In genomic region chr2:171923206-171923605, GRCh38 we compare ENCODE assay signal across 8 cellular contexts. TPM values are rescaled to one million over a fixed set of nuclear protein-coding genes. Genes with fewer than 3 reads are reported as not detected.
A peak's percentile ranks its signal among the peaks of the same experiment; 100 is the strongest.
DNase-seq lines count a peak whose midpoint lies in the region; ATAC-seq, FAIRE-seq and TF ChIP-seq lines count a peak whose summit lies in the region.

No MANE protein-coding gene starts in this region.

- TF ChIP-seq POLR2A in esophagus muscularis mucosa (IDR thresholded peaks at IDR 0.05; ENCODE audit: low read depth): no peak
- TF ChIP-seq POLR2A in ovary (IDR thresholded peaks at IDR 0.05): no peak
- TF ChIP-seq POLR2A in GM12891 (IDR thresholded peaks at IDR 0.05; ENCODE audit: low read depth, low read length): no peak

- H3K27me3 ChIP-seq in esophagus muscularis mucosa (no peaks in the 10 kb centered on the region), ovary (no peaks in the 10 kb centered on the region)

- H3K4me3 ChIP-seq in GM08714 (ENCODE audit: low read length) (peak overlapping the region; percentile 90), esophagus muscularis mucosa (peak overlapping the region; percentile 76 to 92 (median 84)), ovary (peak overlapping the region; percentile 89)

- H3K36me3 ChIP-seq in esophagus muscularis mucosa (peaks cover 0 to 23% (median 18%) of the 10 kb centered on the region in 4 donors), ovary (no peaks in the 10 kb centered on the region)

- TF ChIP-seq EP300 in esophagus muscularis mucosa (IDR thresholded peaks at IDR 0.05): no peak
- no peak for TF ChIP-seq EP300 in ovary (IDR thresholded peaks at IDR 0.05)

- peak; percentile 57 for DNase-seq in ACHN
- DNase-seq in esophagus muscularis mucosa (ENCODE audit: extremely low spot score): no peak
- DNase-seq in ovary: peak in 4 of 5 donors; percentile 31 to 41 (median 40)
- no peak for DNase-seq in GM12891 (ENCODE audit: insufficient read length, low spot score)
- DNase-seq in NCI-H510A treated with DMSO at 0.1 percent for 48 hours (lab: John Stamatoyannopoulos, UW): no peak
- DNase-seq in kidney glomerular epithelial cell (lab: John Stamatoyannopoulos, UW): no peak

- intact Hi-C loops in esophagus muscularis mucosa (cut with DNase I) (loop anchor here (5.0 to 10.0 kb wide), 2 partner anchors 41 to 108 kb away; no protein-coding TSS in a partner anchor), ovary (cut with DNase I) (loop anchor here in 2 of 4 donors (10.0 kb wide), 1 partner anchor 162 kb away; the partner anchor contains the start of gene DLX1 (in 2 of the 2))

- WGBS in esophagus muscularis mucosa: 23% methylated on average over 13 of the region's 13 CpGs
- WGBS in ovary, 3 donors: 8 to 17% (median 13%) methylated on average over 13 of the region's 13 CpGs

- H3K9me3 ChIP-seq in esophagus muscularis mucosa (no peaks in the 10 kb centered on the region), ovary (no peaks in the 10 kb centered on the region)

- H3K27ac ChIP-seq in esophagus muscularis mucosa (replicated peaks in 1 of 4): peak overlapping the region; percentile 94 to 99 (median 94)
- H3K27ac ChIP-seq in ovary: peak overlapping the region in 1 of 2 donors; percentile 91

- peak; percentile 73 for ATAC-seq in SK-N-SH treated with all-trans-retinoic acid at 6 μM for 48 hours

- H3K4me1 ChIP-seq in esophagus muscularis mucosa: peaks cover 17 to 36% (median 30%) of the 10 kb centered on the region in 4 donors
- peaks cover 7% of the 10 kb centered on the region for H3K4me1 ChIP-seq in ovary (ENCODE audit: insufficient read depth)

- in situ Hi-C loops in ACHN (cut with HindIII; ENCODE audit: low pct_ligation_motif_present, low pct_unique_long_range_greater_than_20kb, low sequenced_read_pairs): no loop called here

- no peak for FAIRE-seq in GM12891 (lab: Jason Lieb, UNC)

- no peak for TF ChIP-seq CTCF in esophagus muscularis mucosa (IDR thresholded peaks at IDR 0.05)
- no peak for TF ChIP-seq CTCF in ovary (IDR thresholded peaks at IDR 0.05)

TF ChIP-seq in SK-N-SH treated with all-trans-retinoic acid at 6 μM for 48 hours, 23 proteins besides CTCF, POLR2A, EP300 and RAD21:
- TF ChIP-seq BACH2 (CRISPR knock-in tag; IDR thresholded peaks at IDR 0.05; ENCODE audit: borderline replicate concordance) (no peak), ZFP30 (CRISPR knock-in tag; IDR thresholded peaks at IDR 0.05) (no peak), CREB5 (CRISPR knock-in tag; IDR thresholded peaks at IDR 0.05; ENCODE audit: low read depth) (no peak), ISL1 (CRISPR knock-in tag; IDR thresholded peaks at IDR 0.05) (no peak), CSDC2 (CRISPR knock-in tag; IDR thresholded peaks at IDR 0.05) (no peak), ESRRG (CRISPR knock-in tag; IDR thresholded peaks at IDR 0.05) (no peak), ZFP3 (CRISPR knock-in tag; IDR thresholded peaks at IDR 0.05) (no peak)
- TF ChIP-seq, protein P1, sequence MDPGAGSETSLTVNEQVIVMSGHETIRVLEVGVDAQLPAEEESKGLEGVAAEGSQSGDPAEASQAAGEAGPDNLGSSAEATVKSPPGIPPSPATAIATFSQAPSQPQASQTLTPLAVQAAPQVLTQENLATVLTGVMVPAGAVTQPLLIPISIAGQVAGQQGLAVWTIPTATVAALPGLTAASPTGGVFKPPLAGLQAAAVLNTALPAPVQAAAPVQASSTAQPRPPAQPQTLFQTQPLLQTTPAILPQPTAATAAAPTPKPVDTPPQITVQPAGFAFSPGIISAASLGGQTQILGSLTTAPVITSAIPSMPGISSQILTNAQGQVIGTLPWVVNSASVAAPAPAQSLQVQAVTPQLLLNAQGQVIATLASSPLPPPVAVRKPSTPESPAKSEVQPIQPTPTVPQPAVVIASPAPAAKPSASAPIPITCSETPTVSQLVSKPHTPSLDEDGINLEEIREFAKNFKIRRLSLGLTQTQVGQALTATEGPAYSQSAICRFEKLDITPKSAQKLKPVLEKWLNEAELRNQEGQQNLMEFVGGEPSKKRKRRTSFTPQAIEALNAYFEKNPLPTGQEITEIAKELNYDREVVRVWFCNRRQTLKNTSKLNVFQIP (CRISPR knock-in tag; IDR thresholded peaks at IDR 0.05; ENCODE audit: borderline replicate concordance, low read depth): no peak

TF ChIP-seq in GM12891, 5 proteins besides CTCF, POLR2A, EP300 and RAD21:
- TF ChIP-seq TAF1 (IDR thresholded peaks at IDR 0.05; ENCODE audit: low read depth, low read length) (no peak), POLR2AphosphoS5 (IDR thresholded peaks at IDR 0.05; ENCODE audit: low read depth, low read length) (no peak), SPI1 (IDR thresholded peaks at IDR 0.05; ENCODE audit: low read depth, low read length) (no peak), POU2F2 (IDR thresholded peaks at IDR 0.05; ENCODE audit: low read depth, low read length) (no peak), PAX5 (IDR thresholded peaks at IDR 0.05; ENCODE audit: insufficient read depth, low read length, severe bottlenecking) (no peak)

RNA-seq across cellular contexts. Expression of gene HAT1, which starts 0.9 kb away (rescaled TPM):
- 10 to 100 TPM; 21.8 to 39.4 (median 24.6) TPM for total RNA-seq in esophagus muscularis mucosa
- 10 to 100 TPM; 22.7 to 46.1 (median 35.2) TPM for total RNA-seq in ovary
- polyA plus RNA-seq in ovary: 10 to 100 TPM; 30.1 to 31.4 TPM
- polyA plus RNA-seq in GM12891 (2012; ENCODE audit: low read depth, missing spikeins): 64.9 TPM

RNA-seq across cellular contexts. Expression of gene SLC25A12, which starts 29.2 kb away (rescaled TPM):
- total RNA-seq in esophagus muscularis mucosa: 10 to 100 TPM; 52.2 to 68.9 (median 63.6) TPM
- 10 to 100 TPM; 15.6 to 34.1 (median 23.6) TPM for total RNA-seq in ovary
- 10 to 100 TPM; 18.5 to 21.6 TPM for polyA plus RNA-seq in ovary
- polyA plus RNA-seq in GM12891 (2012; ENCODE audit: low read depth, missing spikeins): 17.4 TPM

Comparison
In these comparisons a context has a peak if more than half of its experiments do, and no peak if none do; other contexts are left out.
1. DNase-seq: peak in ACHN (single experiment) and ovary (4 of 5); none in esophagus muscularis mucosa (single experiment), GM12891 (single experiment), NCI-H510A treated with DMSO at 0.1 percent for 48 hours (single experiment) and kidney glomerular epithelial cell (single experiment).
2. Peak in every context shown above with its lines, with median percentiles within 50 percentile points of each other: H3K4me3 ChIP-seq.